In the genomic region with DNA sequence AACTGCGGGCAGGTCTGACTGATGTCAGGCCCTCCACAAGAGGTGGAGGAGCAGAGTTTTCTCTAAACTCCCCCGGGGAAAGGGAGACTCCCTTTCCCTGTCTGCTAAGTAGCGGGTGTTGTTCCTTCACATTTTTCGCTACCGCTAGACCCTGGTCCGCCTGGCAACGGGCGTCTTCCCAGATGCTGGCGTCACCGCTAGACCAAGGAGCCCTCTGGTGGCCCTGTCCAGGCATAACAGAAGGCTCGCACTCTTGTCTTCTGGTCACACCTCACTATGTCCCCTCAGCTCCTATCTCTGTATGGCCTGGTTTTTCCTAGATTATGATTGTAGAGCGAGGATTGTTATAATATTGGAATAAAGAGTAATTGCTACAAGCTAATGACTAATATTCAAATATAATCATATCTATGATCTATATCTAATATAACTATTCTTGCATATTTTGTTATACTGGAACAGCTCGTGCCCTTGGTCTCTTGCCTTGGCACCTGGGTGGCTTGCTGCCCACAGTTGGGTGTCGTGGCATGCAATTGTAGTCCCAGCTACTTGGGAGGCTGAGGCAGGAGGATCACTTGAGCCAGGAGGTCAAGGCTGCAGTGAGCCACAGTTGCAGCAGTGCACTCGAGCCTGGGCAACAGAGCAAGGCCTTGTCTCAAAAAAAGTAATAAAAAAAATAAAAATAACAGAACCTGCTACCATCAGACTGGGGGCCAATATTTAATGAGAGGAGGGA, we compare ENCODE assay signal across 8 cellular contexts. TPM values are rescaled to one million over a fixed set of nuclear protein-coding genes. Genes with fewer than 3 reads are reported as not detected.
DNase-seq lines count a peak whose midpoint lies in the region; ATAC-seq and TF ChIP-seq lines count a peak whose summit lies in the region.
"Not testable (repeated sequence)": the region's sequence is repeated elsewhere in the genome, so short reads cannot be mapped to it uniquely, and the experiment has no call there.
"Had no signal": no experiment of that assay in that cellular context is flagged by ENCODE, and none has a peak within 500 bp of the region (broad histone marks: within the 10 kb centered on the region; RNA-seq: fewer than 3 reads in every experiment).

No MANE protein-coding gene starts in this region.

- H3K9me3 ChIP-seq in Loucy (ENCODE audit: insufficient read depth, low read depth, low read length); fibroblast of lung (ENCODE audit: control insufficient read depth, insufficient read depth, low read depth, low read length); psoas muscle: not testable (repeated sequence)

- H3F3A ChIP-seq in Loucy (ENCODE audit: low read depth) = not testable (repeated sequence)

- 29 to 34% (median 31%) methylated on average over 14 to 15 of the region's 15 CpGs for WGBS in psoas muscle, 3 donors

- POLR2A ChIA-PET in RWPE1 (lab: Yijun Ruan, JAX; ENCODE audit: low non-redundant PET) = interaction anchor here (0.6 kb wide), 2 partner anchors 22 to 192 kb away, joined by 3 to 4 read pairs; no protein-coding TSS in a partner anchor

- H3K9ac ChIP-seq in Loucy (ENCODE audit: low read depth, low read length, poor library complexity, severe bottlenecking); fibroblast of lung (ENCODE audit: insufficient read depth, low read length): not testable (repeated sequence)

- not testable (repeated sequence) for H3K27me3 ChIP-seq in Loucy (ENCODE audit: insufficient read depth, low read length, poor library complexity, severe bottlenecking); brain microvascular endothelial cell (replicated peaks); fibroblast of lung (ENCODE audit: control insufficient read depth, insufficient read depth, low read length); psoas muscle (ENCODE audit: insufficient read depth in 3 of 3, low read length in 2 of 3)

- H3K9me2 ChIP-seq in Loucy (replicated peaks; ENCODE audit: low read depth, low read length) = not testable (repeated sequence)

- TF ChIP-seq CTCF in Loucy (conservative IDR thresholded peaks at IDR 0.05; ENCODE audit: low read length) = peak; percentile 40
- peak; percentile 91 for TF ChIP-seq CTCF in RWPE1 (conservative IDR thresholded peaks at IDR 0.05; ENCODE audit: low read depth)
- TF ChIP-seq CTCF in brain microvascular endothelial cell (IDR thresholded peaks at IDR 0.05; ENCODE audit: low read depth, low read length, missing control alignments) = peak; percentile 55
- peak; percentile 35 to 48 for TF ChIP-seq CTCF in fibroblast of lung (conservative IDR thresholded peaks at IDR 0.05 in 1 of 2, IDR thresholded peaks at IDR 0.05 in 1 of 2; ENCODE audit: low read depth in 1 of 2, low read length in 2 of 2)
- TF ChIP-seq CTCF in psoas muscle (IDR thresholded peaks at IDR 0.05) = peak; percentile 53

- peak; percentile 54 for DNase-seq in ELR (ENCODE audit: low read depth)
- not testable (repeated sequence) for DNase-seq in RWPE1 (ENCODE audit: low spot score); brain microvascular endothelial cell
- DNase-seq in fibroblast of lung (ENCODE audit: low read depth in 2 of 2) = peak; percentile 51 to 59
- DNase-seq in kidney glomerular epithelial cell (lab: John Stamatoyannopoulos, UW) = peak; percentile 2
- DNase-seq in psoas muscle = peak; percentile 34 to 69

- H3K4me2 ChIP-seq in Loucy (ENCODE audit: low read depth, low read length, poor library complexity, severe bottlenecking); fibroblast of lung (ENCODE audit: extremely low read depth, insufficient read depth, low read length): not testable (repeated sequence)

- intact Hi-C loops in psoas muscle (cut with DNase I) = not testable (repeated sequence)

- in situ Hi-C loops in brain microvascular endothelial cell (cut with HindIII; ENCODE audit: low pct_ligation_motif_present, low sequenced_read_pairs) = not testable (repeated sequence)

- not testable (repeated sequence) for H4K20me1 ChIP-seq in Loucy (ENCODE audit: insufficient read depth, low read length, poor library complexity, severe bottlenecking); fibroblast of lung (ENCODE audit: control insufficient read depth, extremely low read depth, insufficient read depth, low read length)

- ATAC-seq in psoas muscle = peak in 2 of 4 donors; percentile 2 to 68

- CTCF ChIA-PET in RWPE1 (lab: Yijun Ruan, JAX) = interaction anchor here (0.6 to 3.3 kb wide), 3 partner anchors 10 to 183 kb away, joined by 4 to 12 read pairs (median 4); no protein-coding TSS in a partner anchor

- H3K27ac ChIP-seq in RWPE1 = peak overlapping the region; percentile 29
- not testable (repeated sequence) for H3K27ac ChIP-seq in brain microvascular endothelial cell; fibroblast of lung (ENCODE audit: insufficient read depth, low read length); psoas muscle

- not testable (repeated sequence) for H3K4me3 ChIP-seq in Loucy (ENCODE audit: low read length, poor library complexity, severe bottlenecking); brain microvascular endothelial cell (ENCODE audit: low read depth, low read length); fibroblast of lung (replicated peaks in 1 of 4; ENCODE audit: control extremely low read depth in 1 of 4, insufficient read depth in 1 of 4, low read depth in 3 of 4, low read length in 4 of 4); psoas muscle

- not testable (repeated sequence) for H3K36me3 ChIP-seq in Loucy (ENCODE audit: insufficient read depth, low read length)
- H3K36me3 ChIP-seq in brain microvascular endothelial cell (replicated peaks) (peaks cover 29% of the 10 kb centered on the region), fibroblast of lung (ENCODE audit: control insufficient read depth, insufficient read depth, low read length) (peaks cover 23% of the 10 kb centered on the region), psoas muscle (ENCODE audit: insufficient read depth in 1 of 2, low read depth in 1 of 2) (peaks cover 4 to 62% of the 10 kb centered on the region in 2 donors)

- H3K4me1 ChIP-seq in Loucy (ENCODE audit: insufficient read depth, low read length, poor library complexity, severe bottlenecking); fibroblast of lung (ENCODE audit: control insufficient read depth, extremely low read depth, insufficient read depth, low read length); psoas muscle: not testable (repeated sequence)

- not testable (repeated sequence) for H2AFZ ChIP-seq in Loucy (ENCODE audit: low read length); fibroblast of lung (ENCODE audit: low read length)

- not testable (repeated sequence) for H3K79me2 ChIP-seq in Loucy (ENCODE audit: insufficient read depth, low read length); fibroblast of lung (ENCODE audit: control insufficient read depth, insufficient read depth, low read length)

RNA-seq across cellular contexts. Expression of gene NELFB, which starts 7.2 kb away (rescaled TPM):
- total RNA-seq in fibroblast of lung (40.6 and 50.0 TPM in 2 replicates), psoas muscle (10 to 100 TPM; 39.1 to 53.7 (median 42.8) TPM)
- polyA plus RNA-seq in fibroblast of lung (23.5 and 32.7 TPM in 2 replicates), psoas muscle (10 to 100 TPM; 43.2 to 74.3 (median 58.5) TPM)
- 37.9 and 59.3 TPM in 2 replicates for polyA plus RNA-seq in fibroblast of lung (2012)
- 19.7 and 34.2 TPM in 2 replicates for polyA minus RNA-seq in fibroblast of lung (ENCODE audit: low replicate concordance)

RNA-seq across cellular contexts. Expression of gene STPG3, which starts 11.3 kb away (rescaled TPM):
- total RNA-seq in fibroblast of lung = not detected in 2 replicates
- not detected in 2 replicates for polyA plus RNA-seq in fibroblast of lung
- polyA plus RNA-seq in fibroblast of lung (2012) = not detected in 2 replicates
- polyA minus RNA-seq in fibroblast of lung (ENCODE audit: low replicate concordance) = not detected in 2 replicates
- not detected for total RNA-seq in psoas muscle
- polyA plus RNA-seq in psoas muscle = under 1 TPM in 1 of 3 donors, not detected in 2; 0.08 TPM
- total RNA-seq: T-helper 2 cell treated with Interferon-gamma antibody and Interleukin-4, amounts not matched to agents 100 ng/mL and 5 ng/mL, for 36 hours had no signal

RNA-seq across cellular contexts. Expression of gene TOR4A, which starts 15.2 kb away (rescaled TPM):
- total RNA-seq in fibroblast of lung (12.6 and 22.1 TPM in 2 replicates), psoas muscle (1 to 10 TPM; 1.7 to 2.3 (median 2.1) TPM)
- polyA plus RNA-seq in fibroblast of lung (3.3 and 11.3 TPM in 2 replicates), psoas muscle (1 to 10 TPM in 2 of 3 donors, under 1 TPM in 1; 0.77 to 2.3 (median 1.1) TPM)
- 5.7 and 24.5 TPM in 2 replicates for polyA plus RNA-seq in fibroblast of lung (2012)
- 8.6 and 25.1 TPM in 2 replicates for polyA minus RNA-seq in fibroblast of lung (ENCODE audit: low replicate concordance)

RNA-seq across cellular contexts. Expression of gene TUBB4B, which starts 21.3 kb away (rescaled TPM):
- total RNA-seq in fibroblast of lung (106 and 111 TPM in 2 replicates), psoas muscle (100 to 1,000 TPM; 111 to 273 (median 230) TPM)
- polyA plus RNA-seq in fibroblast of lung (332 and 663 TPM in 2 replicates), psoas muscle (100 to 1,000 TPM; 350 to 838 (median 389) TPM)
- polyA plus RNA-seq in fibroblast of lung (2012) = 417 and 877 TPM in 2 replicates
- polyA minus RNA-seq in fibroblast of lung (ENCODE audit: low replicate concordance) = 443 and 880 TPM in 2 replicates

RNA-seq across cellular contexts. Expression of gene SLC34A3, which starts 31.6 kb away (rescaled TPM):
- total RNA-seq in fibroblast of lung (not detected in 2 replicates), psoas muscle (not detected)
- polyA plus RNA-seq in fibroblast of lung (not detected in 2 replicates), psoas muscle (not detected)
- not detected in 2 replicates for polyA plus RNA-seq in fibroblast of lung (2012)
- not detected in 2 replicates for polyA minus RNA-seq in fibroblast of lung (ENCODE audit: low replicate concordance)
- total RNA-seq: T-helper 2 cell treated with Interferon-gamma antibody and Interleukin-4, amounts not matched to agents 100 ng/mL and 5 ng/mL, for 36 hours had no signal

Comparison
In these comparisons a context has a peak if more than half of its experiments do, and no peak if none do; other contexts are left out.
1. CTCF ChIP-seq: peak in every context shown above with its lines; median percentile 91 in RWPE1; 55 in brain microvascular endothelial cell; 53 in psoas muscle; 42 in fibroblast of lung; 40 in Loucy.